Comparison of ENCODE assay signal across 8 cellular contexts in the genomic region with DNA sequence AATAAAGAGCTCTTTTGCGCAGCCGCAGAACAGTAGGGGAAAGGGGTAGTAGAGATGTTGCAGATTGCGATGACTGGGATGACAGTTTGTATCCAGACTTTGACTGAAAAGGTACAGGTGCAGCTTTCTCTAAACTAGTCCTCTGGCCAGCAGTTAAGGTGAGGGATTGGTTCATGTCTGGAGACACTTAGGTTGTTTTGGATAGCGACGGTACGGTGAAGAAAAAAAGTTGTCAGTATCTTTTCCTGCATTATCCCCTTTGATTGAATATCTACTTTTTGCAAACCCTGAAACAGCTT. TPM values are rescaled to one million over a fixed set of nuclear protein-coding genes. Genes with fewer than 3 reads are reported as not detected.
DNase-seq lines count a peak whose midpoint lies in the region; ATAC-seq and TF ChIP-seq lines count a peak whose summit lies in the region.

No MANE protein-coding gene starts in this region.

- TF ChIP-seq CTCF in RWPE1 (conservative IDR thresholded peaks at IDR 0.05; ENCODE audit: low read depth), result no peak
- TF ChIP-seq CTCF in neural progenitor cell (IDR thresholded peaks at IDR 0.05), result no peak

- no peaks in the 10 kb centered on the region for H3K27me3 ChIP-seq in neural progenitor cell

- H3K9ac ChIP-seq in neural progenitor cell, result peak overlapping the region; percentile 38

- ATAC-seq in esophagus mucosa, result no peak
- ATAC-seq in HG03469 (IDR thresholded peaks at IDR 0.05; ENCODE audit: unreplicated experiment), result no peak

- peak overlapping the region; percentile 95 for H3K27ac ChIP-seq in RWPE1
- H3K27ac ChIP-seq in neural progenitor cell, result peak overlapping the region; percentile 85

- peaks cover 3% of the 10 kb centered on the region for H3K27me3 Mint-ChIP-seq in neural progenitor cell (ENCODE audit: insufficient read depth, low read depth)

- H3K4me3 ChIP-seq in neural progenitor cell, result peak overlapping the region; percentile 87

- peaks cover 6% of the 10 kb centered on the region for H3K36me3 ChIP-seq in neural progenitor cell

- DNase-seq in NCI-H2081 treated with DMSO at 0.1 percent for 48 hours (lab: John Stamatoyannopoulos, UW) (peak; percentile 4), NCI-H2081 (lab: John Stamatoyannopoulos, UW) (no peak), RWPE1 (ENCODE audit: low spot score) (no peak), neural progenitor cell (ENCODE audit: low spot score) (no peak), NCI-H345 (lab: John Stamatoyannopoulos, UW) (no peak)
- peak; percentile 36 for DNase-seq in effector CD4-positive, alpha-beta T cell

- peak overlapping the region; percentile 84 for H3K4me2 ChIP-seq in neural progenitor cell

- POLR2A ChIA-PET in RWPE1 (lab: Yijun Ruan, JAX; ENCODE audit: low non-redundant PET), result interaction anchor here (1.3 kb wide), 1 partner anchor 13 kb away, joined by 4 read pairs; a partner anchor contains a TSS

- peak overlapping the region; percentile 98 for H2AFZ ChIP-seq in neural progenitor cell (replicated peaks)

- CTCF ChIA-PET in RWPE1 (lab: Yijun Ruan, JAX), result interaction anchor here (1.1 kb wide), 1 partner anchor 16 kb away, joined by 3 read pairs; no protein-coding TSS in a partner anchor

- H3K9me3 ChIP-seq in neural progenitor cell (ENCODE audit: low read depth), result no peaks in the 10 kb centered on the region

- peaks cover 16% of the 10 kb centered on the region for H4K20me1 ChIP-seq in neural progenitor cell (ENCODE audit: low read depth)

- H3K4me3 Mint-ChIP-seq in neural progenitor cell, result peak overlapping the region; percentile 99

- H3K4me1 ChIP-seq in neural progenitor cell, result peaks cover 6% of the 10 kb centered on the region

- no peaks in the 10 kb centered on the region for H3K9me3 Mint-ChIP-seq in neural progenitor cell

- H3K4me1 Mint-ChIP-seq in neural progenitor cell, result peaks cover 23% of the 10 kb centered on the region

- H3K36me3 Mint-ChIP-seq in neural progenitor cell, result peaks cover 25% of the 10 kb centered on the region

- peaks cover 46% of the 10 kb centered on the region for H3K79me2 ChIP-seq in neural progenitor cell (ENCODE audit: low read depth)

- H3K27ac Mint-ChIP-seq in neural progenitor cell, result peak overlapping the region; percentile 100

- peaks cover 26% of the 10 kb centered on the region for H3F3A ChIP-seq in neural progenitor cell (ENCODE audit: low read depth)

RNA-seq across cellular contexts. Expression of a gene that starts 0.5 kb away (rescaled TPM):
- 13.7 and 18.6 TPM in 2 replicates for total RNA-seq in neural progenitor cell (ENCODE audit: low replicate concordance)
- 3.5 TPM for total RNA-seq in esophagus mucosa

RNA-seq across cellular contexts. Expression of a gene that starts 1.3 kb away (rescaled TPM):
- total RNA-seq in neural progenitor cell (ENCODE audit: low replicate concordance) (23.7 and 34.7 TPM in 2 replicates), esophagus mucosa (32.5 TPM)

RNA-seq across cellular contexts. Expression of a gene that starts 13.6 kb away (rescaled TPM):
- 43.9 and 56.0 TPM in 2 replicates for total RNA-seq in neural progenitor cell (ENCODE audit: low replicate concordance)
- total RNA-seq in esophagus mucosa, result 27.1 TPM

RNA-seq across cellular contexts. Expression of a gene that starts 59.4 kb away (rescaled TPM):
- 38.6 and 46.4 TPM in 2 replicates for total RNA-seq in neural progenitor cell (ENCODE audit: low replicate concordance)
- total RNA-seq in esophagus mucosa, result 30.0 TPM

Comparison
In these comparisons a context has a peak if more than half of its experiments do, and no peak if none do; other contexts are left out.
1. DNase-seq: peak in NCI-H2081 treated with DMSO at 0.1 percent for 48 hours (single experiment) and effector CD4-positive, alpha-beta T cell (single experiment); none in NCI-H2081 (0 of 2), RWPE1 (single experiment), neural progenitor cell (single experiment) and NCI-H345 (single experiment).